ENCODE assay signal across 11 cellular contexts in the genomic region with DNA sequence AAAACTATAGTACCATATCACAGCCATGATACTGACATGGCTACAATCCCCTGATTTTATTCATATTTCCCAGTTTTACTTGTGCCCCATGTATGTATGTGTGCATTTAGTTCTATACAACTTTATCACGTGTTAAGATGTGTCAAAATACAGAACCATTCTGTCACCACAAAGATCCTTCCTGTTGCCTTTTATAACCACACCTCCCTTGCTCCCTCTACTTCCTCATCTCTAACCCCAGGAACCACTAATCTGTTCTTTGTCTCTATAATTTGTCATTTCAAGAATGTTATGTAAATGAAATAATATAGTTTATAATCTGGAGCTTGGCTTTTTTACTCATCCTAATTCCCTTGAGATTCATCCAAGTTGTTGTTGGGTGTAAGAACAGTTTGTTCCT.
DNase-seq lines count a peak whose midpoint lies in the region; ATAC-seq and TF ChIP-seq lines count a peak whose summit lies in the region.
"Had no signal": no experiment of that assay in that cellular context is flagged by ENCODE, and none has a peak within 500 bp of the region (broad histone marks: within the 10 kb centered on the region; RNA-seq: fewer than 3 reads in every experiment).

No MANE protein-coding gene starts in this region.

- H3K36me3 Mint-ChIP-seq in activated naive CD4-positive, alpha-beta T cell treated with anti-CD3 and anti-CD28 coated beads, Interleukin-2, amount 50 U/mL, for 24 hours = peaks cover 4% of the 10 kb centered on the region
- H3K36me3 Mint-ChIP-seq in T-cell = peaks cover 4% of the 10 kb centered on the region
- peaks cover 12 to 24% of the 10 kb centered on the region in 2 donors for H3K36me3 Mint-ChIP-seq in stimulated activated naive B cell treated with anti-CD40 and anti-IgM and Interleukin-4, amounts not matched to agents 10 μg/mL and 1 μg/mL and 100 μg/mL, for 72 hours
- H3K36me3 Mint-ChIP-seq in glutamatergic neuron (ENCODE audit: unreplicated experiment) = peaks cover 26% of the 10 kb centered on the region

- H2BK120ac ChIP-seq in trophoblast cell (ENCODE audit: insufficient read depth, low read length, poor library complexity) = no peak overlapping the region

- H3K18ac ChIP-seq in trophoblast cell (ENCODE audit: low read length) = no peak overlapping the region

- no peak overlapping the region for H3K27ac Mint-ChIP-seq in activated naive CD4-positive, alpha-beta T cell treated with anti-CD3 and anti-CD28 coated beads, Interleukin-2, amount 50 U/mL, for 24 hours
- H3K27ac Mint-ChIP-seq in T-cell = peak overlapping the region in 1 of 2 donors; percentile 4
- no peak overlapping the region for H3K27ac Mint-ChIP-seq in stimulated activated naive B cell treated with anti-CD40 and anti-IgM and Interleukin-4, amounts not matched to agents 10 μg/mL and 1 μg/mL and 100 μg/mL, for 72 hours
- H3K27ac Mint-ChIP-seq in glutamatergic neuron (ENCODE audit: unreplicated experiment) = no peak overlapping the region

- H3K4me3 ChIP-seq in trophoblast cell (ENCODE audit: low read depth, low read length) = no peak overlapping the region

- no peak overlapping the region for H4K12ac ChIP-seq in trophoblast cell (ENCODE audit: low read depth, low read length)

- no peak overlapping the region for H4K91ac ChIP-seq in trophoblast cell (ENCODE audit: low read depth, low read length)

- H3K14ac ChIP-seq in trophoblast cell (ENCODE audit: low read length) = no peak overlapping the region

- POLR2A ChIA-PET in T-cell (lab: Charles Lee) = no interaction called here

- no peaks in the 10 kb centered on the region for H3K79me2 ChIP-seq in trophoblast cell (ENCODE audit: control insufficient read depth, insufficient read depth, low read length, poor library complexity)

- H2BK12ac ChIP-seq in trophoblast cell (ENCODE audit: low read length) = no peak overlapping the region

- H3K4me1 Mint-ChIP-seq in activated naive CD4-positive, alpha-beta T cell treated with anti-CD3 and anti-CD28 coated beads, Interleukin-2, amount 50 U/mL, for 24 hours = peaks cover 63% of the 10 kb centered on the region
- peaks cover 62 to 74% (median 67%) of the 10 kb centered on the region in 3 donors for H3K4me1 Mint-ChIP-seq in T-cell
- H3K4me1 Mint-ChIP-seq in stimulated activated naive B cell treated with anti-CD40 and anti-IgM and Interleukin-4, amounts not matched to agents 10 μg/mL and 1 μg/mL and 100 μg/mL, for 72 hours = peaks cover 39 to 67% of the 10 kb centered on the region in 2 donors
- H3K4me1 Mint-ChIP-seq in glutamatergic neuron (ENCODE audit: low read depth, unreplicated experiment) = peaks cover 2% of the 10 kb centered on the region

- H3K9ac ChIP-seq in trophoblast cell (ENCODE audit: low read length) = no peak overlapping the region

- no peak overlapping the region for H2AFZ ChIP-seq in trophoblast cell (ENCODE audit: insufficient read depth, low read length, poor library complexity)

- no peak overlapping the region for H2BK5ac ChIP-seq in trophoblast cell (ENCODE audit: low read depth, low read length, poor library complexity)

- H3K9me3 ChIP-seq in trophoblast cell (ENCODE audit: insufficient read depth, low read depth, low read length) = peaks cover 5% of the 10 kb centered on the region

- peak; percentile 58 for ATAC-seq in HG03159 (IDR thresholded peaks at IDR 0.05; ENCODE audit: unreplicated experiment)
- ATAC-seq in T-cell (replicated peaks in 1 of 4) = peak; percentile 70 to 87 (median 74)
- peak; percentile 96 for ATAC-seq in stimulated activated naive B cell treated with anti-CD40 and anti-IgM and Interleukin-4, amounts not matched to agents 10 μg/mL and 1 μg/mL and 100 μg/mL, for 72 hours (replicated peaks)
- ATAC-seq in GM21717 (IDR thresholded peaks at IDR 0.05; ENCODE audit: unreplicated experiment) = no peak

- no peak overlapping the region for H2AK5ac ChIP-seq in trophoblast cell (ENCODE audit: low read length)

- H3K27ac ChIP-seq in trophoblast cell (ENCODE audit: low read depth, low read length) = no peak overlapping the region

- H3K23ac ChIP-seq in trophoblast cell (ENCODE audit: low read length) = no peak overlapping the region

- H3K4me2 ChIP-seq in trophoblast cell (ENCODE audit: low read length) = no peak overlapping the region

- no peak for DNase-seq in activated naive CD4-positive, alpha-beta T cell treated with Interleukin-2 at 50 U/mL for 16 hours
- no peak for DNase-seq in T-cell
- DNase-seq in stimulated activated naive B cell treated with anti-CD40 and anti-IgM and Interleukin-4, amounts not matched to agents 10 μg/mL and 1 μg/mL and 100 μg/mL, for 72 hours = peak; percentile 17
- DNase-seq in glutamatergic neuron = no peak
- DNase-seq in trophoblast cell = no peak
- DNase-seq: activated CD8-positive, alpha-beta memory T cell treated with anti-CD3 and anti-CD28 coated beads, Interleukin-2, amount 50 U/mL, for 48 hours; kidney glomerular epithelial cell; SHP77 treated with DMSO at 0.1 percent for 48 hours had no signal

- peak overlapping the region; percentile 12 for H3K4me3 Mint-ChIP-seq in activated naive CD4-positive, alpha-beta T cell treated with anti-CD3 and anti-CD28 coated beads, Interleukin-2, amount 50 U/mL, for 24 hours
- peak overlapping the region in 1 of 3 donors; percentile 56 for H3K4me3 Mint-ChIP-seq in T-cell
- no peak overlapping the region for H3K4me3 Mint-ChIP-seq in stimulated activated naive B cell treated with anti-CD40 and anti-IgM and Interleukin-4, amounts not matched to agents 10 μg/mL and 1 μg/mL and 100 μg/mL, for 72 hours
- H3K4me3 Mint-ChIP-seq in glutamatergic neuron (ENCODE audit: unreplicated experiment) = no peak overlapping the region

- CTCF ChIA-PET in T-cell (lab: Charles Lee) = no interaction called here

- H4K8ac ChIP-seq in trophoblast cell (ENCODE audit: low read depth, low read length) = no peak overlapping the region

- H3K27me3 ChIP-seq in trophoblast cell (ENCODE audit: insufficient read depth, low read length) = no peaks in the 10 kb centered on the region

- no peaks in the 10 kb centered on the region for H3K4me1 ChIP-seq in trophoblast cell (ENCODE audit: control insufficient read depth in 1 of 2, insufficient read depth in 2 of 2, low read length in 2 of 2)

- H3K27me3 Mint-ChIP-seq in activated naive CD4-positive, alpha-beta T cell treated with anti-CD3 and anti-CD28 coated beads, Interleukin-2, amount 50 U/mL, for 24 hours = no peaks in the 10 kb centered on the region
- H3K27me3 Mint-ChIP-seq in T-cell (no peaks in the 10 kb centered on the region), glutamatergic neuron (ENCODE audit: unreplicated experiment) (peaks cover 5% of the 10 kb centered on the region)
- no peaks in the 10 kb centered on the region for H3K27me3 Mint-ChIP-seq in stimulated activated naive B cell treated with anti-CD40 and anti-IgM and Interleukin-4, amounts not matched to agents 10 μg/mL and 1 μg/mL and 100 μg/mL, for 72 hours

- TF ChIP-seq CTCF in glutamatergic neuron (IDR thresholded peaks at IDR 0.05; ENCODE audit: partially characterized antibody, unreplicated experiment) = no peak

- H3K4ac ChIP-seq in trophoblast cell (ENCODE audit: low read depth, low read length) = no peak overlapping the region

- WGBS in trophoblast cell (ENCODE audit: extremely low coverage, insufficient coverage, insufficient read length) = no CpG with 5 or more reads among the region's 1 CpG

- no peaks in the 10 kb centered on the region for H3K36me3 ChIP-seq in trophoblast cell (ENCODE audit: control insufficient read depth in 1 of 2, insufficient read depth in 2 of 2, low read length in 2 of 2)

- H3K9me3 Mint-ChIP-seq in activated naive CD4-positive, alpha-beta T cell treated with anti-CD3 and anti-CD28 coated beads, Interleukin-2, amount 50 U/mL, for 24 hours = peaks cover 9% of the 10 kb centered on the region
- H3K9me3 Mint-ChIP-seq in T-cell (peaks cover 2 to 17% (median 5%) of the 10 kb centered on the region in 3 donors), glutamatergic neuron (ENCODE audit: unreplicated experiment) (peaks cover 6% of the 10 kb centered on the region)
- H3K9me3 Mint-ChIP-seq in stimulated activated naive B cell treated with anti-CD40 and anti-IgM and Interleukin-4, amounts not matched to agents 10 μg/mL and 1 μg/mL and 100 μg/mL, for 72 hours = peaks cover 18 to 28% of the 10 kb centered on the region in 2 donors

- no peaks in the 10 kb centered on the region for H3K79me1 ChIP-seq in trophoblast cell (ENCODE audit: low read length)
